ENCODE assay signal across 1 cellular context in genomic region chr14:93017898-93018297, GRCh38.
A peak's percentile ranks its signal among the peaks of the same experiment; 100 is the strongest.
TF ChIP-seq lines count a peak whose summit lies in the region.

No MANE protein-coding gene starts in this region.

TF ChIP-seq in HepG2, 621 proteins besides CTCF, POLR2A, EP300 and RAD21 (continued from another document):
- TF ChIP-seq E2F1 (CRISPR knock-in tag; IDR thresholded peaks at IDR 0.05) (no peak), NR2F1 (CRISPR knock-in tag; IDR thresholded peaks at IDR 0.05) (no peak), U2AF2 (IDR thresholded peaks at IDR 0.05; ENCODE audit: low read depth, low read length) (no peak), ZNF687 (CRISPR knock-in tag; IDR thresholded peaks at IDR 0.05) (peak; percentile 24), ZBTB44 (CRISPR knock-in tag; IDR thresholded peaks at IDR 0.05) (no peak), ZNF691 (CRISPR knock-in tag; IDR thresholded peaks at IDR 0.05; ENCODE audit: borderline replicate concordance, low read depth) (no peak), HOXA5 (CRISPR knock-in tag; IDR thresholded peaks at IDR 0.05) (no peak), MYC (CRISPR knock-in tag; IDR thresholded peaks at IDR 0.05; ENCODE audit: borderline replicate concordance) (0 out of 2 replicates have a peak, but pooled peaks have one; percentile 7), IRF1 (CRISPR knock-in tag; IDR thresholded peaks at IDR 0.05; ENCODE audit: low read depth) (no peak)
